7 cellular contexts compared by ENCODE assay signal in the genomic region with DNA sequence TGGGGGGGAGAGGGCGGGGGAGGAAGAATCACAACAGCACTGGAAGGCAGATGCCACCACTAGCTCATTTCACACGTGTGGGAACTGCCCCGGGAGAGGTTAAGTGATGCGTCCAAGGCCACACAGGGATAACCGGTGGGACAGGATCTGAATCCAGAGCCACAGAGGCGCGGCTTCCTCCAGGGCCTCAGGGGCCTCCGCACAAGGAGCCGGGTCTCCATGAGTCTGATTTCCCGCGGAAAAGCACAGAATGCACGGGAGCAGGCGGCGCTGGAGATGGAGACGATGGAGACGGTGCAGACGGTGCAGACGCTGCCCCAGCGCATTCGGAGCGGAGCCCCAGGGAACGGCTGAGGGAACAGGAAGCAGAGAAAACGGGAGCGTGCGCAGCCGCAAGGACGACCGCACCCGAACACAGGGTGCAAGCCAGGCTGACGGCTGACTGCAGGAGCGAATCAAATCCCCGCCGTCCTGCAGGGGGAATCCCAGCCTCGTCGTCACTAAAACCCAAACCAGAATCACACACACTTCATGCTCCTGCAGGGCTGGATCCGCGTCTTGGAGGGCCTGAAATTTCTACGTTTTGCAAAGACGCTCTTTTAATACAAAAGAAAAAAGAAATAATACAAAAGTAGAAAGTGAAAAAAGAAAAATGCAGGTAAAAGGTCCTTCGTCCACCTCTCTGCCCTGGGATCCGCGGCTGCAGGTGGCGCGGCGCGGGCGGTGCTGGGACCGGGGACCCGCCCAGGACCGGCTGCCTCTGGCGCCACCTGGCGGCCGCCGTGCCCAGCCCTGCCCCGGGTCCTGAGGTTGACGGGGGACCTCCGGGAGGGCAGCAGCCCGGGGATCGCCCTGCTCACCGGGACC. TPM values are rescaled to one million over a fixed set of nuclear protein-coding genes. Genes with fewer than 3 reads are reported as not detected.
DNase-seq lines count a peak whose midpoint lies in the region; ATAC-seq and TF ChIP-seq lines count a peak whose summit lies in the region.

No MANE protein-coding gene starts in this region.

- 4% methylated on average over 31 of the region's 60 CpGs for WGBS in suprapubic skin

- no peak overlapping the region for H3K27ac ChIP-seq in suprapubic skin

- no peaks in the 10 kb centered on the region for H3K9me3 ChIP-seq in suprapubic skin

- TF ChIP-seq CTCF in fibroblast of the aortic adventitia (IDR thresholded peaks at IDR 0.05; ENCODE audit: insufficient read depth, low read length) (peak; percentile 68), suprapubic skin (IDR thresholded peaks at IDR 0.05) (peak; percentile 40 to 95)

- peak; percentile 92 for DNase-seq in NCI-H748 (lab: John Stamatoyannopoulos, UW; ENCODE audit: unreplicated experiment)
- DNase-seq in activated T-helper 1 cell treated with Interleukin-2 at 50 U/mL for 16 hours (ENCODE audit: low read depth): peak; percentile 59
- DNase-seq in fibroblast of the aortic adventitia (ENCODE audit: low read depth): peak; percentile 47
- DNase-seq in nucleus accumbens (lab: John Stamatoyannopoulos, UW): peak in 42 of 56 donors; percentile 9 to 81 (median 40)
- no peak for DNase-seq in suprapubic skin (ENCODE audit: low spot score in 2 of 2)

- H3K4me1 ChIP-seq in suprapubic skin: peaks cover 11% of the 10 kb centered on the region

- peaks cover 8% of the 10 kb centered on the region for H3K36me3 ChIP-seq in suprapubic skin

- H3K27me3 ChIP-seq in suprapubic skin: no peaks in the 10 kb centered on the region

- H3K4me3 ChIP-seq in fibroblast of the aortic adventitia (ENCODE audit: low read depth, low read length) (peak overlapping the region; percentile 57), suprapubic skin (peak overlapping the region; percentile 46)

- ATAC-seq in GM18519 (IDR thresholded peaks at IDR 0.05; ENCODE audit: low FRiP score, unreplicated experiment): peak; percentile 61
- peak; percentile 85 for ATAC-seq in HG02943 (IDR thresholded peaks at IDR 0.05; ENCODE audit: low read depth, unreplicated experiment)

- TF ChIP-seq POLR2A in suprapubic skin (IDR thresholded peaks at IDR 0.05): no peak

- TF ChIP-seq EP300 in suprapubic skin (IDR thresholded peaks at IDR 0.05): no peak

RNA-seq across cellular contexts. Expression of gene STX2, which starts 20.4 kb away (rescaled TPM):
- total RNA-seq in fibroblast of the aortic adventitia (ENCODE audit: low replicate concordance): 14.1 and 48.1 TPM in 2 replicates
- 1 to 10 TPM; 2.9 to 7.2 (median 4.4) TPM for total RNA-seq in suprapubic skin

RNA-seq across cellular contexts. Expression of gene RAN, which starts 53.3 kb away (rescaled TPM):
- total RNA-seq in fibroblast of the aortic adventitia (ENCODE audit: low replicate concordance) (475 and 564 TPM in 2 replicates), suprapubic skin (100 to 1,000 TPM; 105 to 296 (median 232) TPM)

Comparison
In these comparisons a context has a peak if more than half of its experiments do, and no peak if none do; other contexts are left out.
1. DNase-seq: peak in NCI-H748 (single experiment), activated T-helper 1 cell treated with Interleukin-2 at 50 U/mL for 16 hours (single experiment), fibroblast of the aortic adventitia (single experiment) and nucleus accumbens (42 of 56); none in suprapubic skin (0 of 2).